In genomic region chr11:35580397-35580781, GRCh38 we compare ENCODE assay signal across 1 cellular context.
TF ChIP-seq lines count a peak whose summit lies in the region.

No MANE protein-coding gene starts in this region.

TF ChIP-seq in IMR-90, 13 proteins besides CTCF, POLR2A, EP300 and RAD21 (continued from another document):
- no peak for TF ChIP-seq CHD1 (IDR thresholded peaks at IDR 0.05; ENCODE audit: low read depth, low read length)
- no peak for TF ChIP-seq CEBPB (IDR thresholded peaks at IDR 0.05; ENCODE audit: low read depth, low read length)
- TF ChIP-seq MAFK (IDR thresholded peaks at IDR 0.05; ENCODE audit: low read depth, low read length), result no peak
- no peak for TF ChIP-seq USF2 (IDR thresholded peaks at IDR 0.05; ENCODE audit: low read depth, low read length)
- TF ChIP-seq SMC3 (IDR thresholded peaks at IDR 0.05; ENCODE audit: low read depth, low read length), result no peak
- TF ChIP-seq FOS (IDR thresholded peaks at IDR 0.05; ENCODE audit: low read depth, low read length), result no peak
- TF ChIP-seq MAZ (IDR thresholded peaks at IDR 0.05; ENCODE audit: borderline replicate concordance, low read depth, low read length), result no peak
